In genomic region chr4:122921971-122922876, GRCh38 we compare ENCODE assay signal across 8 cellular contexts. TPM values are rescaled to one million over a fixed set of nuclear protein-coding genes. Genes with fewer than 3 reads are reported as not detected.
A peak's percentile ranks its signal among the peaks of the same experiment; 100 is the strongest.
DNase-seq lines count a peak whose midpoint lies in the region; ATAC-seq lines count a peak whose summit lies in the region.

A gene with protein sequence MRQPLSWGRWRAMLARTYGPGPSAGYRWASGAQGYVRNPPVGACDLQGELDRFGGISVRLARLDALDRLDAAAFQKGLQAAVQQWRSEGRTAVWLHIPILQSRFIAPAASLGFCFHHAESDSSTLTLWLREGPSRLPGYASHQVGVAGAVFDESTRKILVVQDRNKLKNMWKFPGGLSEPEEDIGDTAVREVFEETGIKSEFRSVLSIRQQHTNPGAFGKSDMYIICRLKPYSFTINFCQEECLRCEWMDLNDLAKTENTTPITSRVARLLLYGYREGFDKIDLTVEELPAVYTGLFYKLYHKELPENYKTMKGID (minus strand): TSS chr4:122922597. CDS start chr4:122922572, 25 bp downstream.

- H3K9ac ChIP-seq in mucosa of rectum (ENCODE audit: low read depth in 1 of 2, low read length in 2 of 2), result peak within 1 kb of the TSS; percentile 66 to 74

- H3K4me1 ChIP-seq in esophagus (ENCODE audit: control insufficient read depth in 2 of 2, insufficient read depth in 2 of 2, low read length in 1 of 2), result no peaks in the 10 kb centered on the region
- H3K4me1 ChIP-seq in mucosa of rectum (ENCODE audit: control insufficient read depth in 2 of 2, insufficient read depth in 2 of 2, low read length in 2 of 2), result peaks cover 0 to 4% of the 10 kb centered on the region in 2 donors

- 0% methylated on average over 60 to 63 of the region's 63 CpGs for WGBS in esophagus, 2 donors

- H3K27ac ChIP-seq in esophagus (ENCODE audit: low read depth in 2 of 2, low read length in 1 of 2), result peak within 1 kb of the TSS; percentile 74 to 88
- peak within 1 kb of the TSS; percentile 61 to 72 for H3K27ac ChIP-seq in mucosa of rectum (ENCODE audit: low read depth in 2 of 2, low read length in 2 of 2)

- H3K27me3 ChIP-seq in esophagus (ENCODE audit: control insufficient read depth in 1 of 2, insufficient read depth in 2 of 2, low read length in 2 of 2) (no peaks in the 10 kb centered on the region), mucosa of rectum (ENCODE audit: control insufficient read depth in 2 of 2, insufficient read depth in 2 of 2, low read length in 2 of 2) (no peaks in the 10 kb centered on the region)

- H3K36me3 ChIP-seq in esophagus (ENCODE audit: control insufficient read depth in 2 of 2, insufficient read depth in 2 of 2, low read length in 1 of 2), result no peaks in the 10 kb centered on the region
- H3K36me3 ChIP-seq in mucosa of rectum (ENCODE audit: control insufficient read depth in 2 of 2, insufficient read depth in 2 of 2, low read length in 2 of 2), result no peaks in the 10 kb centered on the region

- H3K4me3 ChIP-seq in esophagus (ENCODE audit: low read depth in 1 of 2, low read length in 2 of 2) (peak within 1 kb of the TSS; percentile 79 to 100), mucosa of rectum (ENCODE audit: low read length in 2 of 2) (peak within 1 kb of the TSS; percentile 95 to 97)

- ATAC-seq in GM19351 (IDR thresholded peaks at IDR 0.05; ENCODE audit: unreplicated experiment) (peak; percentile 60), HG03442 (IDR thresholded peaks at IDR 0.05; ENCODE audit: unreplicated experiment) (peak; percentile 59)

- DNase-seq in COLO668 (lab: John Stamatoyannopoulos, UW; ENCODE audit: unreplicated experiment) (peak; percentile 74), NOMO-1 (lab: John Stamatoyannopoulos, UW; ENCODE audit: unreplicated experiment in 2 of 2) (peak; percentile 32 to 66), activated T-cell treated with anti-CD3 and anti-CD28 coated beads for 4 hours (peak; percentile 0)
- DNase-seq in stimulated activated naive CD4-positive, alpha-beta T cell (lab: John Stamatoyannopoulos, UW), result peak in 5 of 6 experiments; percentile 1 to 49 (median 16)

- no peaks in the 10 kb centered on the region for H3K9me3 ChIP-seq in esophagus (ENCODE audit: control insufficient read depth in 2 of 2, insufficient read depth in 1 of 2, low read depth in 1 of 2, low read length in 1 of 2)
- no peaks in the 10 kb centered on the region for H3K9me3 ChIP-seq in mucosa of rectum (ENCODE audit: control insufficient read depth in 2 of 2, low read length in 2 of 2)

RNA-seq across cellular contexts. Expression of the gene that starts here (rescaled TPM):
- polyA plus RNA-seq in esophagus, result 1 to 10 TPM; 2.9 to 5.7 TPM

Comparison
In these comparisons a context has a peak if more than half of its experiments do, and no peak if none do; other contexts are left out.
1. Peak in every context shown above with its lines: DNase-seq, ATAC-seq, H3K4me3 ChIP-seq and H3K27ac ChIP-seq.
2. DNase-seq: peak in every context shown above with its lines; median percentile 74 in COLO668; 49 in NOMO-1; 16 in stimulated activated naive CD4-positive, alpha-beta T cell; 0 in activated T-cell treated with anti-CD3 and anti-CD28 coated beads for 4 hours.